In genomic region chr11:63845305-63845704, GRCh38 we compare ENCODE assay signal across 12 cellular contexts. TPM values are rescaled to one million over a fixed set of nuclear protein-coding genes. Genes with fewer than 3 reads are reported as not detected.
DNase-seq lines count a peak whose midpoint lies in the region; ATAC-seq and TF ChIP-seq lines count a peak whose summit lies in the region.
"Had no signal": no experiment of that assay in that cellular context is flagged by ENCODE, and none has a peak within 500 bp of the region (broad histone marks: within the 10 kb centered on the region; RNA-seq: fewer than 3 reads in every experiment).

No MANE protein-coding gene starts in this region.

- peaks cover 82% of the 10 kb centered on the region for H3K4me1 Mint-ChIP-seq in activated CD8-positive, alpha-beta T cell treated with anti-CD3 and anti-CD28 coated beads for 36 hours (ENCODE audit: low read depth)

- H3K9me3 ChIP-seq in AG04450 (ENCODE audit: control insufficient read depth, insufficient read depth, low read length) (no peaks in the 10 kb centered on the region), mucosa of descending colon (no peaks in the 10 kb centered on the region)

- ATAC-seq in mucosa of descending colon (peak; percentile 38), GM19463 (IDR thresholded peaks at IDR 0.05; ENCODE audit: unreplicated experiment) (no peak), HG02588 (IDR thresholded peaks at IDR 0.05; ENCODE audit: unreplicated experiment) (no peak)
- no peak for ATAC-seq in activated CD8-positive, alpha-beta T cell treated with anti-CD3 and anti-CD28 coated beads for 36 hours
- ATAC-seq: activated T-helper 17 cell treated with anti-CD3 and anti-CD28 coated beads, Interleukin-2, amount 50 U/mL, for 72 hours had no signal

- no peaks in the 10 kb centered on the region for H3K27me3 ChIP-seq in AG04450 (ENCODE audit: control insufficient read depth, insufficient read depth, low read length)

- POLR2A ChIA-PET in AG04450 (lab: Yijun Ruan, JAX) = interaction anchor here (1.0 to 1.1 kb wide), 2 partner anchors 25 to 100 kb away, joined by 3 read pairs; no protein-coding TSS in a partner anchor
- POLR2A ChIA-PET in activated CD8-positive, alpha-beta T cell treated with anti-CD3 and anti-CD28 coated beads for 36 hours (lab: Charles Lee) = interaction anchor here (0.7 to 1.3 kb wide), 4 partner anchors 11 to 129 kb away, joined by 3 to 4 read pairs (median 3); no protein-coding TSS in a partner anchor

- peaks cover 25% of the 10 kb centered on the region for H3K36me3 Mint-ChIP-seq in activated CD8-positive, alpha-beta T cell treated with anti-CD3 and anti-CD28 coated beads for 36 hours (ENCODE audit: low read depth)

- H3K27ac ChIP-seq in AG04450 (ENCODE audit: low read depth, low read length) = peak overlapping the region; percentile 68

- H3K4me1 ChIP-seq in mucosa of descending colon (ENCODE audit: low read depth) = peaks cover 57% of the 10 kb centered on the region

- H3K9me3 Mint-ChIP-seq in activated CD8-positive, alpha-beta T cell treated with anti-CD3 and anti-CD28 coated beads for 36 hours = no peaks in the 10 kb centered on the region
- H3K9me3 Mint-ChIP-seq: activated T-helper 17 cell treated with anti-CD3 and anti-CD28 coated beads, Interleukin-2, amount 50 U/mL, for 72 hours had no signal

- CTCF ChIA-PET in AG04450 (lab: Charles Lee) = interaction anchor here (0.6 to 1.9 kb wide), 3 partner anchors 61 to 456 kb away, joined by 3 to 10 read pairs (median 3); no protein-coding TSS in a partner anchor
- CTCF ChIA-PET in activated CD8-positive, alpha-beta T cell treated with anti-CD3 and anti-CD28 coated beads for 36 hours (lab: Charles Lee) = interaction anchor here (1.2 to 2.0 kb wide), 4 partner anchors 8 to 100 kb away, joined by 3 to 7 read pairs (median 7); no protein-coding TSS in a partner anchor

- H3K4me3 Mint-ChIP-seq in activated CD8-positive, alpha-beta T cell treated with anti-CD3 and anti-CD28 coated beads for 36 hours = no peak overlapping the region
- H3K4me3 Mint-ChIP-seq: activated T-helper 17 cell treated with anti-CD3 and anti-CD28 coated beads, Interleukin-2, amount 50 U/mL, for 72 hours had no signal

- H3K4me3 ChIP-seq in AG04450 (ENCODE audit: low read depth, low read length) (no peak overlapping the region), choroid plexus epithelial cell (ENCODE audit: low read depth, low read length) (no peak overlapping the region), mucosa of descending colon (no peak overlapping the region)

- H3K27ac Mint-ChIP-seq in activated CD8-positive, alpha-beta T cell treated with anti-CD3 and anti-CD28 coated beads for 36 hours = no peak overlapping the region
- H3K27ac Mint-ChIP-seq: activated T-helper 17 cell treated with anti-CD3 and anti-CD28 coated beads, Interleukin-2, amount 50 U/mL, for 72 hours had no signal

- H3K27me3 Mint-ChIP-seq in activated CD8-positive, alpha-beta T cell treated with anti-CD3 and anti-CD28 coated beads for 36 hours = no peaks in the 10 kb centered on the region
- H3K27me3 Mint-ChIP-seq: activated T-helper 17 cell treated with anti-CD3 and anti-CD28 coated beads, Interleukin-2, amount 50 U/mL, for 72 hours had no signal

- H3K36me3 ChIP-seq in mucosa of descending colon (ENCODE audit: low read depth) = no peaks in the 10 kb centered on the region

- peak; percentile 47 for DNase-seq in AG04450 (ENCODE audit: low read depth, low spot score)
- peak; percentile 13 for DNase-seq in HK-2 (ENCODE audit: unreplicated experiment)
- peak; percentile 87 for DNase-seq in choroid plexus epithelial cell (ENCODE audit: low read depth)
- no peak for DNase-seq in mucosa of descending colon
- DNase-seq in activated CD8-positive, alpha-beta T cell treated with anti-CD3 and anti-CD28 coated beads for 36 hours = no peak
- DNase-seq in NCI-H1694 treated with DMSO at 0.1 percent for 48 hours (lab: John Stamatoyannopoulos, UW) = no peak
- DNase-seq: DMS79, foreskin melanocyte, SW 1271 had no signal

- intact Hi-C loops in mucosa of descending colon (cut with DNase I, micrococcal nuclease) = no loop called here
- intact Hi-C loops in activated CD8-positive, alpha-beta T cell treated with anti-CD3 and anti-CD28 coated beads for 36 hours (cut with micrococcal nuclease) = loop anchor here (10.0 kb wide), 1 partner anchor 49 kb away; no protein-coding TSS in a partner anchor

- TF ChIP-seq CTCF in AG04450 (IDR thresholded peaks at IDR 0.05; ENCODE audit: low read depth, low read length) = no peak
- no peak for TF ChIP-seq CTCF in choroid plexus epithelial cell (conservative IDR thresholded peaks at IDR 0.05; ENCODE audit: low read depth, low read length)
- no peak for TF ChIP-seq CTCF in mucosa of descending colon (IDR thresholded peaks at IDR 0.05)
- no peak for TF ChIP-seq CTCF in activated CD8-positive, alpha-beta T cell treated with anti-CD3 and anti-CD28 coated beads for 36 hours (IDR thresholded peaks at IDR 0.05)

RNA-seq across cellular contexts. Expression of gene MARK2, which starts 6.4 kb away (rescaled TPM):
- polyA plus RNA-seq in AG04450 (2011; rRNA removed) = 14.5 and 16.5 TPM in 2 replicates
- polyA minus RNA-seq in AG04450 (2011; rRNA and poly(A)+ RNA removed) = 16.7 and 17.9 TPM in 2 replicates
- 100 to 1,000 TPM in 1 of 3 donors, 10 to 100 TPM in 2; 71.9 to 111 (median 94.5) TPM for total RNA-seq in mucosa of descending colon
- total RNA-seq in activated CD8-positive, alpha-beta T cell treated with anti-CD3 and anti-CD28 coated beads for 36 hours = 10 to 100 TPM; 23.3 to 24.5 TPM

RNA-seq across cellular contexts. Expression of gene SPINDOC, which starts 32.0 kb away (rescaled TPM):
- 15.8 and 20.9 TPM in 2 replicates for polyA plus RNA-seq in AG04450 (2011; rRNA removed)
- polyA minus RNA-seq in AG04450 (2011; rRNA and poly(A)+ RNA removed) = 9.1 and 11.2 TPM in 2 replicates
- 10 to 100 TPM in 1 of 3 donors, 1 to 10 TPM in 2; 5.8 to 22.3 (median 7.0) TPM for total RNA-seq in mucosa of descending colon
- total RNA-seq in activated CD8-positive, alpha-beta T cell treated with anti-CD3 and anti-CD28 coated beads for 36 hours = 10 to 100 TPM; 28.4 to 29.0 TPM

Comparison
In these comparisons a context has a peak if more than half of its experiments do, and no peak if none do; other contexts are left out.
1. DNase-seq: peak in AG04450 (single experiment), HK-2 (single experiment) and choroid plexus epithelial cell (single experiment); none in mucosa of descending colon (0 of 3), activated CD8-positive, alpha-beta T cell treated with anti-CD3 and anti-CD28 coated beads for 36 hours (single experiment) and NCI-H1694 treated with DMSO at 0.1 percent for 48 hours (single experiment).